16 cellular contexts compared by ENCODE assay signal in genomic region chr7:16954326-16954725, GRCh38.
"Had no signal": no experiment of that assay in that cellular context is flagged by ENCODE, and none has a peak within 500 bp of the region (broad histone marks: within the 10 kb centered on the region; RNA-seq: fewer than 3 reads in every experiment).

No MANE protein-coding gene starts in this region.

- H3K4me2 ChIP-seq: smooth muscle cell had no signal

- H3K36me3 ChIP-seq: gastroesophageal sphincter, ovary had no signal

- H3K4me3 ChIP-seq: dorsolateral prefrontal cortex, gastroesophageal sphincter, ovary, smooth muscle cell had no signal

- H3K9me3 ChIP-seq: gastroesophageal sphincter, ovary had no signal

- ATAC-seq: esophagus mucosa; gastroesophageal sphincter; naive thymus-derived CD8-positive, alpha-beta T cell had no signal

- H3K27me3 ChIP-seq: dorsolateral prefrontal cortex, gastroesophageal sphincter, ovary had no signal

- H3K27ac ChIP-seq: dorsolateral prefrontal cortex, gastroesophageal sphincter, ovary had no signal

- DNase-seq: cortex of kidney; dorsolateral prefrontal cortex; effector CD8-positive, alpha-beta T cell; foreskin fibroblast; glutamatergic neuron; kidney; left cardiac atrium; mesendoderm; naive thymus-derived CD8-positive, alpha-beta T cell; ovary; right cardiac atrium; stimulated activated CD4-positive, alpha-beta T cell treated with anti-CD3 and anti-CD28 coated beads, Interleukin-2, amount 100 ng/mL, for 48 hours; stimulated activated naive CD4-positive, alpha-beta T cell treated with Interleukin-2 at 50 U/mL for 16 hours had no signal
